ENCODE assay signal across 9 cellular contexts in the genomic region with DNA sequence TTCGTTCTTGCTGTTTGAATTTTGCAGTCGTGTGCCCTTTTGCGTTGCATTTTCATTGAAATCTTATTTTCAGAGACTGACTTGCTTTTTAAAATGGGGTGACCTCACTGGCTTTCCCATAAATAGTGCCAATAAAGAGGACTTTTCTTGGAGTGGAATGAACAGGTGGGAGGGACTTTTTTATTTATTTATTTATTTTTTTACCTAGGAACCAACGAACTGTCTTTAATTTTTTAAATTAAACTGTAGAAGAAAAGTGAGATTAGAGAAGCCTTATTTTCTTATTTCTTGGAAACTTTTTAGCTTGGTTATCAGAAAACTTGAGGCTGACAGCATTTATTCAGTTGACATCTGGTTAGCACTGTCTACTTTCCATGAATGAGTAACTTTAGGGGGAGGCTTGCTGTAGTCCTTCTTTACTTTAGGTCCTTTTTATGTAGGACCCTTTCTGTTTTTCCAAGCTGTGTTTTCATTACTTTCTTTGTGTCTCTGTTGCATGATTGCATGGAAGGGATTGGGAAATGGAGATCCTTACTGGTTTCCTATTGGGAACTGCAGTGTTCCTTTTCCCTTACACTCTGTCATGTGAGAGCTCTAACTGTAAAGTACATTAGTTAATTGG. TPM values are rescaled to one million over a fixed set of nuclear protein-coding genes. Genes with fewer than 3 reads are reported as not detected.
A peak's percentile ranks its signal among the peaks of the same experiment; 100 is the strongest.
DNase-seq lines count a peak whose midpoint lies in the region; ATAC-seq and TF ChIP-seq lines count a peak whose summit lies in the region.
"Had no signal": no experiment of that assay in that cellular context is flagged by ENCODE, and none has a peak within 500 bp of the region (broad histone marks: within the 10 kb centered on the region; RNA-seq: fewer than 3 reads in every experiment).

No MANE protein-coding gene starts in this region.

- in situ Hi-C loops in GM13977 (cut with MboI; ENCODE audit: low pct_unique_long_range_greater_than_20kb, low sequenced_read_pairs, unreplicated experiment): no loop called here

- H3K36me3 ChIP-seq in left lung (no peaks in the 10 kb centered on the region), thymus (ENCODE audit: control insufficient read depth, insufficient read depth) (no peaks in the 10 kb centered on the region)
- H3K36me3 ChIP-seq: SJSA1 had no signal

- WGBS in thymus: under 1% methylated on average over 4 of the region's 4 CpGs

- H3K9me3 Mint-ChIP-seq in activated CD4-positive, alpha-beta T cell treated with anti-CD3 and anti-CD28 coated beads, Interleukin-2, amount 10 ng/mL, durations not matched to agents 7 days and 5 days: no peaks in the 10 kb centered on the region
- H3K9me3 Mint-ChIP-seq in activated naive CD8-positive, alpha-beta T cell treated with anti-CD3 and anti-CD28 coated beads for 36 hours: no peaks in the 10 kb centered on the region

- H3K4me1 ChIP-seq in left lung (peaks cover 0 to 30% of the 10 kb centered on the region in 2 donors), thymus (ENCODE audit: control insufficient read depth, insufficient read depth, low read length) (peaks cover 6% of the 10 kb centered on the region)

- H3K27me3 Mint-ChIP-seq in activated CD4-positive, alpha-beta T cell treated with anti-CD3 and anti-CD28 coated beads, Interleukin-2, amount 10 ng/mL, durations not matched to agents 7 days and 5 days: peaks cover 11% of the 10 kb centered on the region
- peaks cover 4% of the 10 kb centered on the region for H3K27me3 Mint-ChIP-seq in activated naive CD8-positive, alpha-beta T cell treated with anti-CD3 and anti-CD28 coated beads for 36 hours

- H3K4me3 ChIP-seq in left lung (peak overlapping the region; percentile 59 to 72), thymus (ENCODE audit: low read length) (peak overlapping the region; percentile 96)
- H3K4me3 ChIP-seq: SJSA1 had no signal

- H3K27me3 ChIP-seq in left lung: peaks cover 8 to 33% of the 10 kb centered on the region in 2 donors
- no peaks in the 10 kb centered on the region for H3K27me3 ChIP-seq in thymus (ENCODE audit: control insufficient read depth, insufficient read depth)

- peaks cover 40% of the 10 kb centered on the region for H3K4me1 Mint-ChIP-seq in activated CD4-positive, alpha-beta T cell treated with anti-CD3 and anti-CD28 coated beads, Interleukin-2, amount 10 ng/mL, durations not matched to agents 7 days and 5 days
- H3K4me1 Mint-ChIP-seq in activated naive CD8-positive, alpha-beta T cell treated with anti-CD3 and anti-CD28 coated beads for 36 hours: peaks cover 42% of the 10 kb centered on the region

- POLR2A ChIA-PET in activated CD4-positive, alpha-beta T cell treated with anti-CD3 and anti-CD28 coated beads, Interleukin-2, amount 10 ng/mL, durations not matched to agents 7 days and 5 days (lab: Charles Lee): interaction anchor here (0.7 to 1.1 kb wide), 2 partner anchors 38 to 362 kb away, joined by 3 read pairs; no protein-coding TSS in a partner anchor

- peak overlapping the region; percentile 99 for H3K4me3 Mint-ChIP-seq in activated CD4-positive, alpha-beta T cell treated with anti-CD3 and anti-CD28 coated beads, Interleukin-2, amount 10 ng/mL, durations not matched to agents 7 days and 5 days
- H3K4me3 Mint-ChIP-seq in activated naive CD8-positive, alpha-beta T cell treated with anti-CD3 and anti-CD28 coated beads for 36 hours: peak overlapping the region; percentile 100

- CTCF ChIA-PET in activated CD4-positive, alpha-beta T cell treated with anti-CD3 and anti-CD28 coated beads, Interleukin-2, amount 10 ng/mL, durations not matched to agents 7 days and 5 days (lab: Charles Lee): interaction anchor here (0.9 to 1.0 kb wide), 2 partner anchors 12 to 27 kb away, joined by 3 to 4 read pairs; no protein-coding TSS in a partner anchor

- peaks cover 3% of the 10 kb centered on the region for H3K36me3 Mint-ChIP-seq in activated CD4-positive, alpha-beta T cell treated with anti-CD3 and anti-CD28 coated beads, Interleukin-2, amount 10 ng/mL, durations not matched to agents 7 days and 5 days (ENCODE audit: low read depth)
- H3K36me3 Mint-ChIP-seq in activated naive CD8-positive, alpha-beta T cell treated with anti-CD3 and anti-CD28 coated beads for 36 hours: peaks cover 9% of the 10 kb centered on the region

- no peak for TF ChIP-seq CTCF in left lung (IDR thresholded peaks at IDR 0.05)
- no peak for TF ChIP-seq CTCF in GM13977 (IDR thresholded peaks at IDR 0.05; ENCODE audit: extremely low read depth, insufficient read depth, missing control alignments)

- no peak for ATAC-seq in left lung
- no peak for ATAC-seq in GM21619 (IDR thresholded peaks at IDR 0.05; ENCODE audit: unreplicated experiment)
- ATAC-seq in HG03439 (IDR thresholded peaks at IDR 0.05; ENCODE audit: unreplicated experiment): no peak

- intact Hi-C loops in left lung (cut with DNase I): no loop called here

- H3K9me3 ChIP-seq in left lung (no peaks in the 10 kb centered on the region), thymus (ENCODE audit: control insufficient read depth) (no peaks in the 10 kb centered on the region)
- H3K9me3 ChIP-seq: SJSA1 had no signal

- DNase-seq in activated CD4-positive, alpha-beta T cell treated with anti-CD3 and anti-CD28 coated beads, Interleukin-2, amount 10 ng/mL, durations not matched to agents 7 days and 5 days: no peak
- no peak for DNase-seq in activated CD4-positive, alpha-beta T cell treated with anti-CD3 and anti-CD28 coated beads, Interleukin-2, amount 50 U/mL, for 4 hours
- no peak for DNase-seq in activated naive CD8-positive, alpha-beta T cell treated with anti-CD3 and anti-CD28 coated beads for 36 hours
- no peak for DNase-seq in left lung
- no peak for DNase-seq in GM13977 (ENCODE audit: low spot score)

- H3K27ac ChIP-seq in left lung (no peak overlapping the region), thymus (ENCODE audit: low read depth) (no peak overlapping the region)
- H3K27ac ChIP-seq: SJSA1 had no signal

- H3K27ac Mint-ChIP-seq in activated CD4-positive, alpha-beta T cell treated with anti-CD3 and anti-CD28 coated beads, Interleukin-2, amount 10 ng/mL, durations not matched to agents 7 days and 5 days: peak overlapping the region; percentile 97
- peak overlapping the region; percentile 95 for H3K27ac Mint-ChIP-seq in activated naive CD8-positive, alpha-beta T cell treated with anti-CD3 and anti-CD28 coated beads for 36 hours

RNA-seq across cellular contexts. Expression of a gene that starts 1.7 kb away (rescaled TPM):
- total RNA-seq in activated CD4-positive, alpha-beta T cell treated with anti-CD3 and anti-CD28 coated beads, Interleukin-2, amount 10 ng/mL, durations not matched to agents 7 days and 5 days: 10 to 100 TPM; 22.7 to 31.5 TPM
- 10 to 100 TPM; 29.3 to 31.3 TPM for total RNA-seq in activated naive CD8-positive, alpha-beta T cell treated with anti-CD3 and anti-CD28 coated beads for 36 hours
- 10 to 100 TPM; 12.8 to 18.7 TPM for total RNA-seq in left lung
- polyA plus RNA-seq in thymus: 16.3 TPM
- total RNA-seq: SJSA1 had no signal
